In genomic region chr2:173938700-173939384, GRCh38 we compare ENCODE assay signal across 22 cellular contexts. TPM values are rescaled to one million over a fixed set of nuclear protein-coding genes. Genes with fewer than 3 reads are reported as not detected.
DNase-seq lines count a peak whose midpoint lies in the region; ATAC-seq and TF ChIP-seq lines count a peak whose summit lies in the region.
"Had no signal": no experiment of that assay in that cellular context is flagged by ENCODE, and none has a peak within 500 bp of the region (broad histone marks: within the 10 kb centered on the region; RNA-seq: fewer than 3 reads in every experiment).

No MANE protein-coding gene starts in this region.

- H3K36me3 ChIP-seq in Karpas-422 (ENCODE audit: insufficient read depth, low read length) (peaks cover 12% of the 10 kb centered on the region), trophoblast cell (ENCODE audit: control insufficient read depth in 1 of 2, insufficient read depth in 2 of 2, low read length in 2 of 2) (peaks cover 2 to 5% of the 10 kb centered on the region in 2 experiments)
- H3K36me3 ChIP-seq: HAP-1, thoracic aorta, uterus had no signal

- H3K9me3 ChIP-seq in Karpas-422 (ENCODE audit: low read length) (no peaks in the 10 kb centered on the region), trophoblast cell (ENCODE audit: insufficient read depth, low read depth, low read length) (no peaks in the 10 kb centered on the region)
- H3K9me3 ChIP-seq: HAP-1, thoracic aorta, uterus had no signal

- no peak overlapping the region for H4K12ac ChIP-seq in trophoblast cell (ENCODE audit: low read depth, low read length)

- intact Hi-C loops in Calu3 (cut with micrococcal nuclease; ENCODE audit: unreplicated experiment): no loop called here

- CTCF ChIA-PET in activated naive CD4-positive, alpha-beta T cell treated with anti-CD3 and anti-CD28 coated beads, Interleukin-2, amount 10 ng/mL, durations not matched to agents 7 days and 5 days (lab: Charles Lee): no interaction called here
- CTCF ChIA-PET in Calu3 (lab: Charles Lee): no interaction called here

- H2AFZ ChIP-seq in Karpas-422 (ENCODE audit: low read length) (no peak overlapping the region), trophoblast cell (ENCODE audit: insufficient read depth, low read length, poor library complexity) (no peak overlapping the region)

- H3K79me2 ChIP-seq in Karpas-422 (ENCODE audit: low read length) (peaks cover 99% of the 10 kb centered on the region), trophoblast cell (ENCODE audit: control insufficient read depth, insufficient read depth, low read length, poor library complexity) (peaks cover 11% of the 10 kb centered on the region)

- no peak overlapping the region for H2AK5ac ChIP-seq in trophoblast cell (ENCODE audit: low read length)

- peaks cover 25% of the 10 kb centered on the region for H4K20me1 ChIP-seq in Karpas-422 (ENCODE audit: insufficient read depth, low read depth, low read length)

- peak overlapping the region; percentile 49 for H3K4me3 Mint-ChIP-seq in activated naive CD4-positive, alpha-beta T cell treated with anti-CD3 and anti-CD28 coated beads, Interleukin-2, amount 50 U/mL, for 24 hours
- H3K4me3 Mint-ChIP-seq in activated naive CD4-positive, alpha-beta T cell treated with anti-CD3 and anti-CD28 coated beads, Interleukin-2, amount 10 ng/mL, durations not matched to agents 7 days and 5 days: no peak overlapping the region
- no peak overlapping the region for H3K4me3 Mint-ChIP-seq in activated naive CD8-positive, alpha-beta T cell treated with anti-CD3 and anti-CD28 coated beads, Interleukin-2, amount 50 U/mL, for 24 hours
- H3K4me3 Mint-ChIP-seq in Calu3 (ENCODE audit: low read depth, unreplicated experiment): no peak overlapping the region
- H3K4me3 Mint-ChIP-seq: activated CD4-positive, alpha-beta T cell treated with anti-CD3 and anti-CD28 coated beads, Interleukin-2, amount 10 ng/mL, durations not matched to agents 7 days and 5 days; activated naive CD8-positive, alpha-beta T cell treated with anti-CD3 and anti-CD28 coated beads, Interleukin-2, amount 10 ng/mL, durations not matched to agents 7 days and 5 days; activated T-helper 17 cell treated with anti-CD3 and anti-CD28 coated beads, Interleukin-2, amount 50 U/mL, for 72 hours had no signal

- no peak overlapping the region for H3K14ac ChIP-seq in trophoblast cell (ENCODE audit: low read length)

- H3K27me3 Mint-ChIP-seq in activated naive CD4-positive, alpha-beta T cell treated with anti-CD3 and anti-CD28 coated beads, Interleukin-2, amount 50 U/mL, for 24 hours: no peaks in the 10 kb centered on the region
- H3K27me3 Mint-ChIP-seq in activated naive CD4-positive, alpha-beta T cell treated with anti-CD3 and anti-CD28 coated beads, Interleukin-2, amount 10 ng/mL, durations not matched to agents 7 days and 5 days: no peaks in the 10 kb centered on the region
- no peaks in the 10 kb centered on the region for H3K27me3 Mint-ChIP-seq in activated naive CD8-positive, alpha-beta T cell treated with anti-CD3 and anti-CD28 coated beads, Interleukin-2, amount 50 U/mL, for 24 hours
- no peaks in the 10 kb centered on the region for H3K27me3 Mint-ChIP-seq in Calu3 (ENCODE audit: unreplicated experiment)
- H3K27me3 Mint-ChIP-seq: activated CD4-positive, alpha-beta T cell treated with anti-CD3 and anti-CD28 coated beads, Interleukin-2, amount 10 ng/mL, durations not matched to agents 7 days and 5 days; activated naive CD8-positive, alpha-beta T cell treated with anti-CD3 and anti-CD28 coated beads, Interleukin-2, amount 10 ng/mL, durations not matched to agents 7 days and 5 days; activated T-helper 17 cell treated with anti-CD3 and anti-CD28 coated beads, Interleukin-2, amount 50 U/mL, for 72 hours had no signal

- no peaks in the 10 kb centered on the region for H3K9me3 Mint-ChIP-seq in activated naive CD4-positive, alpha-beta T cell treated with anti-CD3 and anti-CD28 coated beads, Interleukin-2, amount 50 U/mL, for 24 hours
- no peaks in the 10 kb centered on the region for H3K9me3 Mint-ChIP-seq in activated naive CD4-positive, alpha-beta T cell treated with anti-CD3 and anti-CD28 coated beads, Interleukin-2, amount 10 ng/mL, durations not matched to agents 7 days and 5 days
- peaks cover 4% of the 10 kb centered on the region for H3K9me3 Mint-ChIP-seq in activated naive CD8-positive, alpha-beta T cell treated with anti-CD3 and anti-CD28 coated beads, Interleukin-2, amount 50 U/mL, for 24 hours
- no peaks in the 10 kb centered on the region for H3K9me3 Mint-ChIP-seq in Calu3 (ENCODE audit: low read depth, unreplicated experiment)
- H3K9me3 Mint-ChIP-seq: activated CD4-positive, alpha-beta T cell treated with anti-CD3 and anti-CD28 coated beads, Interleukin-2, amount 10 ng/mL, durations not matched to agents 7 days and 5 days; activated T-helper 17 cell treated with anti-CD3 and anti-CD28 coated beads, Interleukin-2, amount 50 U/mL, for 72 hours had no signal

- no peak overlapping the region for H2BK120ac ChIP-seq in trophoblast cell (ENCODE audit: insufficient read depth, low read length, poor library complexity)

- H3K4me1 ChIP-seq in Karpas-422 (ENCODE audit: low read length): peaks cover 60% of the 10 kb centered on the region
- peaks cover 2 to 4% of the 10 kb centered on the region in 2 experiments for H3K4me1 ChIP-seq in trophoblast cell (ENCODE audit: control insufficient read depth in 1 of 2, insufficient read depth in 2 of 2, low read length in 2 of 2)
- H3K4me1 ChIP-seq: uterus had no signal

- H3K27ac ChIP-seq in Karpas-422 (ENCODE audit: low read length) (peak overlapping the region; percentile 3; the same call in 1 of the 2 replicates), trophoblast cell (ENCODE audit: low read depth, low read length) (no peak overlapping the region)
- H3K27ac ChIP-seq: thoracic aorta, uterus, VCaP had no signal

- DNase-seq in activated naive CD4-positive, alpha-beta T cell treated with anti-CD3 and anti-CD28 coated beads, Interleukin-2, amount 10 ng/mL, durations not matched to agents 7 days and 5 days: no peak
- DNase-seq in Karpas-422: no peak
- DNase-seq in activated naive CD8-positive, alpha-beta T cell treated with anti-CD3 and anti-CD28 coated beads, Interleukin-2, amount 50 U/mL, for 24 hours: no peak
- peak in 1 of 2 donors; percentile 34 for DNase-seq in trophoblast cell
- DNase-seq in Calu3: no peak
- DNase-seq in NCI-H345 treated with DMSO at 0.1 percent for 48 hours (lab: John Stamatoyannopoulos, UW; ENCODE audit: unreplicated experiment): no peak
- no peak for DNase-seq in NCI-H2171 treated with DMSO at 0.1 percent for 48 hours (lab: John Stamatoyannopoulos, UW)
- DNase-seq: activated CD4-positive, alpha-beta T cell treated with anti-CD3 and anti-CD28 coated beads, Interleukin-2, amount 10 ng/mL, durations not matched to agents 7 days and 5 days; activated naive CD8-positive, alpha-beta T cell treated with anti-CD3 and anti-CD28 coated beads, Interleukin-2, amount 10 ng/mL, durations not matched to agents 7 days and 5 days; central memory CD4-positive, alpha-beta T cell; DMS79 treated with DMSO at 0.1 percent for 48 hours; hypothalamus; KG1; left ventricle myocardium superior; NCI-H1436 treated with DMSO at 0.1 percent for 48 hours; stimulated activated naive CD4-positive, alpha-beta T cell treated with Interleukin-2 at 50 U/mL for 16 hours; uterus had no signal

- H3K79me1 ChIP-seq in trophoblast cell (ENCODE audit: low read length): peaks cover 3% of the 10 kb centered on the region

- H3K4ac ChIP-seq in trophoblast cell (ENCODE audit: low read depth, low read length): peak overlapping the region; percentile 93

- no peak overlapping the region for H3K18ac ChIP-seq in trophoblast cell (ENCODE audit: low read length)

- H3K27ac Mint-ChIP-seq in activated naive CD4-positive, alpha-beta T cell treated with anti-CD3 and anti-CD28 coated beads, Interleukin-2, amount 50 U/mL, for 24 hours: peak overlapping the region; percentile 44
- H3K27ac Mint-ChIP-seq in activated naive CD4-positive, alpha-beta T cell treated with anti-CD3 and anti-CD28 coated beads, Interleukin-2, amount 10 ng/mL, durations not matched to agents 7 days and 5 days: no peak overlapping the region
- H3K27ac Mint-ChIP-seq in activated naive CD8-positive, alpha-beta T cell treated with anti-CD3 and anti-CD28 coated beads, Interleukin-2, amount 50 U/mL, for 24 hours: peak overlapping the region; percentile 9
- no peak overlapping the region for H3K27ac Mint-ChIP-seq in Calu3 (ENCODE audit: unreplicated experiment)
- H3K27ac Mint-ChIP-seq: activated CD4-positive, alpha-beta T cell treated with anti-CD3 and anti-CD28 coated beads, Interleukin-2, amount 10 ng/mL, durations not matched to agents 7 days and 5 days; activated naive CD8-positive, alpha-beta T cell treated with anti-CD3 and anti-CD28 coated beads, Interleukin-2, amount 10 ng/mL, durations not matched to agents 7 days and 5 days; activated T-helper 17 cell treated with anti-CD3 and anti-CD28 coated beads, Interleukin-2, amount 50 U/mL, for 72 hours had no signal

- H3K4me2 ChIP-seq in Karpas-422 (ENCODE audit: low read depth, low read length, poor library complexity, severe bottlenecking): no peak overlapping the region
- no peak overlapping the region for H3K4me2 ChIP-seq in trophoblast cell (ENCODE audit: low read length)

- H3K4me3 ChIP-seq in Karpas-422 (ENCODE audit: low read length) (no peak overlapping the region), trophoblast cell (ENCODE audit: low read depth, low read length) (no peak overlapping the region)
- H3K4me3 ChIP-seq: HAP-1, thoracic aorta, uterus had no signal

- TF ChIP-seq CTCF in Calu3 (IDR thresholded peaks at IDR 0.05; ENCODE audit: unreplicated experiment): no peak

- WGBS in trophoblast cell (ENCODE audit: extremely low coverage, insufficient coverage, insufficient read length): no CpG with 5 or more reads among the region's 2 CpGs

- H2BK12ac ChIP-seq in trophoblast cell (ENCODE audit: low read length): no peak overlapping the region

- H3K23ac ChIP-seq in trophoblast cell (ENCODE audit: low read length): no peak overlapping the region

- H3K36me3 Mint-ChIP-seq in activated naive CD4-positive, alpha-beta T cell treated with anti-CD3 and anti-CD28 coated beads, Interleukin-2, amount 50 U/mL, for 24 hours: peaks cover 8% of the 10 kb centered on the region
- H3K36me3 Mint-ChIP-seq in activated naive CD4-positive, alpha-beta T cell treated with anti-CD3 and anti-CD28 coated beads, Interleukin-2, amount 10 ng/mL, durations not matched to agents 7 days and 5 days: peaks cover 28% of the 10 kb centered on the region
- peaks cover 30% of the 10 kb centered on the region for H3K36me3 Mint-ChIP-seq in activated naive CD8-positive, alpha-beta T cell treated with anti-CD3 and anti-CD28 coated beads, Interleukin-2, amount 50 U/mL, for 24 hours (ENCODE audit: low read depth)
- H3K36me3 Mint-ChIP-seq in Calu3 (ENCODE audit: insufficient read depth, unreplicated experiment): peaks cover 15% of the 10 kb centered on the region

- H3K9me2 ChIP-seq in Karpas-422 (replicated peaks; ENCODE audit: insufficient read depth, low read length): no peaks in the 10 kb centered on the region

- no peak for ATAC-seq in activated naive CD8-positive, alpha-beta T cell treated with anti-CD3 and anti-CD28 coated beads, Interleukin-2, amount 50 U/mL, for 24 hours

- no peak overlapping the region for H4K91ac ChIP-seq in trophoblast cell (ENCODE audit: low read depth, low read length)

- H4K8ac ChIP-seq in trophoblast cell (ENCODE audit: low read depth, low read length): no peak overlapping the region

- peaks cover 55% of the 10 kb centered on the region for H3K4me1 Mint-ChIP-seq in activated naive CD4-positive, alpha-beta T cell treated with anti-CD3 and anti-CD28 coated beads, Interleukin-2, amount 50 U/mL, for 24 hours
- H3K4me1 Mint-ChIP-seq in activated naive CD4-positive, alpha-beta T cell treated with anti-CD3 and anti-CD28 coated beads, Interleukin-2, amount 10 ng/mL, durations not matched to agents 7 days and 5 days: peaks cover 40% of the 10 kb centered on the region
- peaks cover 63% of the 10 kb centered on the region for H3K4me1 Mint-ChIP-seq in activated naive CD8-positive, alpha-beta T cell treated with anti-CD3 and anti-CD28 coated beads, Interleukin-2, amount 50 U/mL, for 24 hours
- peaks cover 51% of the 10 kb centered on the region for H3K4me1 Mint-ChIP-seq in Calu3 (ENCODE audit: low read depth, unreplicated experiment)

- no peaks in the 10 kb centered on the region for H3K27me3 ChIP-seq in Karpas-422 (ENCODE audit: low read length)
- no peaks in the 10 kb centered on the region for H3K27me3 ChIP-seq in trophoblast cell (ENCODE audit: insufficient read depth, low read length)
- H3K27me3 ChIP-seq: uterus had no signal

- H3K9ac ChIP-seq in Karpas-422 (ENCODE audit: low read length) (no peak overlapping the region), trophoblast cell (ENCODE audit: low read length) (no peak overlapping the region)

- no peak overlapping the region for H2BK5ac ChIP-seq in trophoblast cell (ENCODE audit: low read depth, low read length, poor library complexity)

- BruUV-seq in Calu3 (replicated peaks; lab: Mats Ljungman, UMichigan): no TSS peak

RNA-seq across cellular contexts. Expression of gene SP3, which starts 26.3 kb away (rescaled TPM):
- 109 and 139 TPM in 2 replicates for total RNA-seq in Karpas-422 (2014; rRNA removed; shearing (Covaris generic); ENCODE audit: low replicate concordance)
- 65.0 and 66.3 TPM in 2 replicates for polyA plus RNA-seq in trophoblast cell (2013)
- total RNA-seq in Calu3 (2022): 78.0 and 82.5 TPM in 2 replicates

Comparison
In these comparisons a context has a peak if more than half of its experiments do, and no peak if none do; other contexts are left out.
1. H3K27ac Mint-ChIP-seq: peak in activated naive CD4-positive, alpha-beta T cell treated with anti-CD3 and anti-CD28 coated beads, Interleukin-2, amount 50 U/mL, for 24 hours (single experiment) and activated naive CD8-positive, alpha-beta T cell treated with anti-CD3 and anti-CD28 coated beads, Interleukin-2, amount 50 U/mL, for 24 hours (single experiment); none in activated naive CD4-positive, alpha-beta T cell treated with anti-CD3 and anti-CD28 coated beads, Interleukin-2, amount 10 ng/mL, durations not matched to agents 7 days and 5 days (single experiment) and Calu3 (single experiment).